In the genomic region with DNA sequence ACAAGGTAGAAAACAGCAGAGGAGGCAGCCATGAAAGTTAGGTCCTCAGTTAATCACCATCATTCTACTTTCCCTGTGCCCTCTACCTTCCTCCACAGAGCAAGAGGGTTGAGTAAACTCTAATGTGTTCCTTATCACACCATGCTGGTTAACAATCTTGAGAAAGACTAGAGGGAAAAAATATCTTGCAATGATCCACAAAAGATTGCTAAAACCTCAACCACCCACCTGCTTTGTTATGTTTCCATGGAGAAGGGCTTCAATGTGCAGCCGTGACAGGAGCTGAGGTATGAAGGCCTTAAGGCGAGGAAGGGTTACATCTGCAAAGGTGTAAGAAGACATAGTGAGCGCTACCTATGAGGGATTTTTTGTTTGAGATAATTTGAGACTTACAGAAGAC, we compare ENCODE assay signal across 30 cellular contexts.
"Had no signal": no experiment of that assay in that cellular context is flagged by ENCODE, and none has a peak within 500 bp of the region (broad histone marks: within the 10 kb centered on the region; RNA-seq: fewer than 3 reads in every experiment).

No MANE protein-coding gene starts in this region.

- H3K9me3 Mint-ChIP-seq: memory B cell; mesothelial cell of epicardium; naive B cell; nephron; neural progenitor cell; stimulated activated naive CD8-positive, alpha-beta T cell treated with anti-CD3 and anti-CD28 coated beads, Interleukin-15, amount 100 ng/mL, for 72 hours had no signal

- ATAC-seq: foreskin keratinocyte; gastroesophageal sphincter; heart left ventricle; left lobe of liver; sciatic nerve; stimulated activated naive CD8-positive, alpha-beta T cell treated with anti-CD3 and anti-CD28 coated beads, Interleukin-15, amount 100 ng/mL, for 72 hours had no signal

- H3K4me2 ChIP-seq: hepatocyte, neural progenitor cell, smooth muscle cell had no signal

- H3K4me3 ChIP-seq: dorsolateral prefrontal cortex, esophagus muscularis mucosa, gastroesophageal sphincter, heart left ventricle, hepatocyte, lung, mucosa of descending colon, neural progenitor cell, prostate gland, right atrium auricular region, smooth muscle cell, suprapubic skin, transverse colon had no signal

- H3K27me3 ChIP-seq: dorsolateral prefrontal cortex, esophagus muscularis mucosa, foreskin keratinocyte, gastroesophageal sphincter, heart left ventricle, hepatocyte, neural progenitor cell, right atrium auricular region, suprapubic skin, transverse colon had no signal

- H3K27me3 Mint-ChIP-seq: memory B cell; naive B cell; stimulated activated naive CD8-positive, alpha-beta T cell treated with anti-CD3 and anti-CD28 coated beads, Interleukin-15, amount 100 ng/mL, for 72 hours had no signal

- H3K4me1 ChIP-seq: esophagus muscularis mucosa, foreskin keratinocyte, gastroesophageal sphincter, heart left ventricle, neural progenitor cell, prostate gland, right atrium auricular region, suprapubic skin, transverse colon had no signal

- H2AFZ ChIP-seq: hepatocyte, neural progenitor cell had no signal

- H3K4me1 Mint-ChIP-seq: memory B cell; mesothelial cell of epicardium; naive B cell; nephron; neural progenitor cell; stimulated activated naive CD8-positive, alpha-beta T cell treated with anti-CD3 and anti-CD28 coated beads, Interleukin-15, amount 100 ng/mL, for 72 hours had no signal

- H3K27ac ChIP-seq: dorsolateral prefrontal cortex, epithelial cell of prostate, esophagus muscularis mucosa, foreskin keratinocyte, gastroesophageal sphincter, heart left ventricle, hepatocyte, neural progenitor cell, prostate gland, right atrium auricular region, suprapubic skin, transverse colon had no signal

- H3K79me2 ChIP-seq: hepatocyte had no signal

- H3K27ac Mint-ChIP-seq: memory B cell, mesothelial cell of epicardium, nephron, neural progenitor cell had no signal

- H3K4me3 Mint-ChIP-seq: memory B cell; mesothelial cell of epicardium; naive B cell; nephron; neural progenitor cell; stimulated activated naive CD8-positive, alpha-beta T cell treated with anti-CD3 and anti-CD28 coated beads, Interleukin-15, amount 100 ng/mL, for 72 hours had no signal

- H3K36me3 ChIP-seq: neural progenitor cell had no signal

- DNase-seq: cortex of kidney; dorsolateral prefrontal cortex; effector CD4-positive, alpha-beta T cell; foreskin keratinocyte; heart left ventricle; kidney; mucosa of descending colon; naive B cell; stimulated activated CD4-positive, alpha-beta T cell treated with anti-CD3 and anti-CD28 coated beads, Interleukin-12 subunit alpha, Interleukin-12 subunit beta, amount 100 ng/mL, for 4 hours; stimulated activated CD4-positive, alpha-beta T cell treated with anti-CD3 and anti-CD28 coated beads, Interleukin-1b, Interleukin-23, amount 100 ng/mL, for 48 hours; stimulated activated CD4-positive, alpha-beta T cell treated with anti-CD3 and anti-CD28 coated beads, Interleukin-4, amount 100 ng/mL, for 1 hour; stimulated activated CD8-positive, alpha-beta memory T cell treated with anti-CD3 and anti-CD28 coated beads, Interleukin-4, amount 100 ng/mL, for 48 hours; stimulated activated naive CD4-positive, alpha-beta T cell; stimulated activated naive CD8-positive, alpha-beta T cell treated with anti-CD3 and anti-CD28 coated beads, Interleukin-15, amount 100 ng/mL, for 72 hours; transverse colon had no signal

- H3K9me3 ChIP-seq: esophagus muscularis mucosa, gastroesophageal sphincter, heart left ventricle, mucosa of descending colon, prostate gland, right atrium auricular region, suprapubic skin, transverse colon had no signal
